Comparison of ENCODE assay signal across 32 cellular contexts in the genomic region with DNA sequence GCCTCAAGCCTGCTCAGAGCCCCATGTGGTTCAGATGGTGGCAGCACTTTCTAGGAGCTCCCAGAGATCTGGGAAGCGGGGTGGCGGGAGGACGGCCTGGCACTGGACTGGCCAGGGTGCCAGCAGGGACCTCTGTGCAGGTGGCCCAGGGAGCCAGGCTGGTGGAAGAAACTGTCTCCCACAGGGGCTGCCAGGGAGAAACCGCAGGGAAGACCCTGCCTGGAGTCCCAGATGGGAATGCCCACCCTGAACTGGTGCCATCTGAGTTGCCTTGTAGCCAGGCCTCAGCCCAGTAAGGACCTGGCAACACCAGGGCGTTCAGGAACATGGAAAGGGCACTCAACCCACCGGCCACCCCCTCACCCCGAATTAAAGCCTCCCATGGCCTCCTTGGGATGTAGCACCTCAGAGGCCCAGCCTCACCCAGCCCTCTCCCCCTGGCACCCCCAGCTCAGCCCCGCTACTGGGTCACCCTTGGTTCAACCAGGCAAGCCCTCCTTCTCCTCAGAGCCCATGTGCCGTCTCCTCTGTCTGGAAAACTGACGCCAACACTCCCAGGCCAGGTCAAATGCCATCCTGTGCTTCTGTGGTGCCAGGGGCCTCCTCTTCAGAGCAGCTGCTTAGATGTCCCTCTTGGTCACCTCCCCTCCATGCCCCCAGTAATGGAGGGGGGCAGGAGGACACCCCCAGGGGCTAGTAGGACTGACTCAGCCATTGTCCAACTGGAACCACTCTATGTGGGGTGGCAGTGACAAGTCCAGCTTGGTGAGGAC. TPM values are rescaled to one million over a fixed set of nuclear protein-coding genes. Genes with fewer than 3 reads are reported as not detected.
A peak's percentile ranks its signal among the peaks of the same experiment; 100 is the strongest.
DNase-seq lines count a peak whose midpoint lies in the region; ATAC-seq and TF ChIP-seq lines count a peak whose summit lies in the region.
"Had no signal": no experiment of that assay in that cellular context is flagged by ENCODE, and none has a peak within 500 bp of the region (broad histone marks: within the 10 kb centered on the region; RNA-seq: fewer than 3 reads in every experiment).

No MANE protein-coding gene starts in this region.

- H3K27me3 Mint-ChIP-seq in activated CD4-positive, alpha-beta T cell treated with anti-CD3 and anti-CD28 coated beads, Interleukin-2, amount 10 ng/mL, durations not matched to agents 7 days and 5 days = no peaks in the 10 kb centered on the region
- peaks cover 3% of the 10 kb centered on the region for H3K27me3 Mint-ChIP-seq in neural crest cell (ENCODE audit: low read depth)
- H3K27me3 Mint-ChIP-seq: activated CD4-positive, alpha-beta T cell treated with anti-CD3 and anti-CD28 coated beads, Interleukin-2, amount 10 ng/mL, durations not matched to agents 24 days and 14 days; central memory CD8-positive, alpha-beta T cell; effector memory CD8-positive, alpha-beta T cell; stimulated activated naive CD8-positive, alpha-beta T cell treated with anti-CD3 and anti-CD28 coated beads, Interleukin-15, amount 100 ng/mL, for 72 hours had no signal

- ATAC-seq in gastrocnemius medialis = no peak
- ATAC-seq: body of pancreas; CD8-positive, alpha-beta T cell; effector memory CD8-positive, alpha-beta T cell; left ventricle myocardium superior; stimulated activated naive CD8-positive, alpha-beta T cell treated with anti-CD3 and anti-CD28 coated beads, Interleukin-15, amount 100 ng/mL, for 72 hours had no signal

- in situ Hi-C loops in gastrocnemius medialis (cut with MboI; ENCODE audit: low sequenced_read_pairs in 4 of 4) = loop anchor here in 1 of 4 donors (10.0 kb wide), 1 partner anchor 201 kb away; no protein-coding TSS in a partner anchor

- no peaks in the 10 kb centered on the region for H3K9me3 Mint-ChIP-seq in activated CD4-positive, alpha-beta T cell treated with anti-CD3 and anti-CD28 coated beads, Interleukin-2, amount 10 ng/mL, durations not matched to agents 7 days and 5 days
- H3K9me3 Mint-ChIP-seq in neural crest cell = no peaks in the 10 kb centered on the region
- H3K9me3 Mint-ChIP-seq: activated CD4-positive, alpha-beta T cell treated with anti-CD3 and anti-CD28 coated beads, Interleukin-2, amount 10 ng/mL, durations not matched to agents 24 days and 14 days; CD8-positive, alpha-beta T cell; central memory CD8-positive, alpha-beta T cell; effector memory CD8-positive, alpha-beta T cell; stimulated activated naive CD8-positive, alpha-beta T cell treated with anti-CD3 and anti-CD28 coated beads, Interleukin-15, amount 100 ng/mL, for 72 hours had no signal

- H3K4me1 ChIP-seq in gastrocnemius medialis = peaks cover 7 to 8% of the 10 kb centered on the region in 2 donors

- no peak for TF ChIP-seq POLR2A in gastrocnemius medialis (IDR thresholded peaks at IDR 0.05)

- no peaks in the 10 kb centered on the region for H3K9me3 ChIP-seq in gastrocnemius medialis
- H3K9me3 ChIP-seq: body of pancreas, thyroid gland, vagina had no signal

- CTCF ChIA-PET in activated CD4-positive, alpha-beta T cell treated with anti-CD3 and anti-CD28 coated beads, Interleukin-2, amount 10 ng/mL, durations not matched to agents 7 days and 5 days (lab: Charles Lee) = interaction anchor here (4.8 kb wide), 1 partner anchor 11 kb away, joined by 26 read pairs; the partner anchor contains the start of gene ACTL10

- H3K4me3 Mint-ChIP-seq in activated CD4-positive, alpha-beta T cell treated with anti-CD3 and anti-CD28 coated beads, Interleukin-2, amount 10 ng/mL, durations not matched to agents 7 days and 5 days = no peak overlapping the region
- H3K4me3 Mint-ChIP-seq in neural crest cell = peak overlapping the region; percentile 19
- H3K4me3 Mint-ChIP-seq: activated CD4-positive, alpha-beta T cell treated with anti-CD3 and anti-CD28 coated beads, Interleukin-2, amount 10 ng/mL, durations not matched to agents 24 days and 14 days; CD8-positive, alpha-beta T cell; central memory CD8-positive, alpha-beta T cell; effector memory CD8-positive, alpha-beta T cell; stimulated activated naive CD8-positive, alpha-beta T cell treated with anti-CD3 and anti-CD28 coated beads, Interleukin-15, amount 100 ng/mL, for 72 hours had no signal

- intact Hi-C loops in gastrocnemius medialis (cut with DNase I; ENCODE audit: low total_unique reads) = no loop called here

- H3K36me3 ChIP-seq in gastrocnemius medialis = peaks cover 0 to 41% of the 10 kb centered on the region in 2 donors

- H3K27ac ChIP-seq in VCaP (peak overlapping the region; percentile 99), gastrocnemius medialis (no peak overlapping the region)
- H3K27ac ChIP-seq: HL-60, thyroid gland, vagina had no signal

- no peak for TF ChIP-seq CTCF in VCaP (conservative IDR thresholded peaks at IDR 0.05)
- TF ChIP-seq CTCF in neural crest cell (conservative IDR thresholded peaks at IDR 0.05) = no peak
- TF ChIP-seq CTCF in gastrocnemius medialis (IDR thresholded peaks at IDR 0.05 in 4 of 5, conservative IDR thresholded peaks at IDR 0.05 in 1 of 5) = no peak

- peaks cover 4% of the 10 kb centered on the region for H3K36me3 Mint-ChIP-seq in activated CD4-positive, alpha-beta T cell treated with anti-CD3 and anti-CD28 coated beads, Interleukin-2, amount 10 ng/mL, durations not matched to agents 7 days and 5 days (ENCODE audit: low read depth)
- peaks cover 3% of the 10 kb centered on the region for H3K36me3 Mint-ChIP-seq in neural crest cell (ENCODE audit: low read depth)
- H3K36me3 Mint-ChIP-seq: CD8-positive, alpha-beta T cell had no signal

- no peak overlapping the region for H3K4me3 ChIP-seq in gastrocnemius medialis
- H3K4me3 ChIP-seq: body of pancreas, smooth muscle cell, thyroid gland, vagina had no signal

- DNase-seq in activated CD4-positive, alpha-beta T cell treated with anti-CD3 and anti-CD28 coated beads, Interleukin-2, amount 10 ng/mL, durations not matched to agents 7 days and 5 days = no peak
- no peak for DNase-seq in activated CD4-positive, alpha-beta T cell treated with anti-CD3 and anti-CD28 coated beads for 4 hours
- DNase-seq in 8988T (peak; percentile 26), neural crest cell (ENCODE audit: low read depth, low spot score) (no peak), NCI-H774 (lab: John Stamatoyannopoulos, UW) (no peak), gastrocnemius medialis (no peak), NCI-H526 treated with DMSO at 0.1 percent for 48 hours (lab: John Stamatoyannopoulos, UW) (no peak)
- DNase-seq: activated CD4-positive, alpha-beta T cell treated with anti-CD3 and anti-CD28 coated beads, Interleukin-2, amount 10 ng/mL, durations not matched to agents 24 days and 14 days; activated gamma-delta T cell treated with Interleukin-2 at 50 U/mL for 16 hours; AML-193; CD8-positive, alpha-beta T cell; DMS153; effector memory CD8-positive, alpha-beta T cell; erythroblast; HCEC 1CT; left ventricle myocardium superior; MM.1S; NCI-H1417 treated with DMSO at 0.1 percent for 48 hours; NCI-H2081; NCI-H226; occipital lobe; stimulated activated CD4-positive, alpha-beta T cell treated with anti-CD3 and anti-CD28 coated beads, Interleukin-2, amount 100 ng/mL, for 24 hours; stimulated activated CD8-positive, alpha-beta memory T cell treated with anti-CD3 and anti-CD28 coated beads, Interleukin-4, amount 100 ng/mL, for 48 hours; thyroid gland had no signal

- POLR2A ChIA-PET in activated CD4-positive, alpha-beta T cell treated with anti-CD3 and anti-CD28 coated beads, Interleukin-2, amount 10 ng/mL, durations not matched to agents 7 days and 5 days (lab: Charles Lee) = no interaction called here

- H3K4me1 Mint-ChIP-seq in activated CD4-positive, alpha-beta T cell treated with anti-CD3 and anti-CD28 coated beads, Interleukin-2, amount 10 ng/mL, durations not matched to agents 7 days and 5 days = peaks cover 12% of the 10 kb centered on the region
- H3K4me1 Mint-ChIP-seq in neural crest cell = peaks cover 16% of the 10 kb centered on the region
- H3K4me1 Mint-ChIP-seq: central memory CD8-positive, alpha-beta T cell had no signal

- no peaks in the 10 kb centered on the region for H3K27me3 ChIP-seq in gastrocnemius medialis
- H3K27me3 ChIP-seq: body of pancreas, thyroid gland, vagina had no signal

- peak overlapping the region; percentile 41 for H3K27ac Mint-ChIP-seq in activated CD4-positive, alpha-beta T cell treated with anti-CD3 and anti-CD28 coated beads, Interleukin-2, amount 10 ng/mL, durations not matched to agents 7 days and 5 days
- peak overlapping the region; percentile 58 for H3K27ac Mint-ChIP-seq in neural crest cell (ENCODE audit: unreplicated experiment)
- H3K27ac Mint-ChIP-seq: activated CD4-positive, alpha-beta T cell treated with anti-CD3 and anti-CD28 coated beads, Interleukin-2, amount 10 ng/mL, durations not matched to agents 24 days and 14 days; CD8-positive, alpha-beta T cell; effector memory CD8-positive, alpha-beta T cell had no signal

RNA-seq across cellular contexts. Expression of gene C20orf144, which starts 5.9 kb away (rescaled TPM):
- total RNA-seq in activated CD4-positive, alpha-beta T cell treated with anti-CD3 and anti-CD28 coated beads, Interleukin-2, amount 10 ng/mL, durations not matched to agents 7 days and 5 days = under 1 TPM; 0.15 to 0.25 TPM
- total RNA-seq in neural crest cell (0.44 and 0.82 TPM in 2 replicates), gastrocnemius medialis (not detected)
- total RNA-seq: left ventricle myocardium superior, occipital lobe, renal cortical epithelial cell, vagina had no signal

RNA-seq across cellular contexts. Expression of gene ACTL10, which starts 10.5 kb away (rescaled TPM):
- 1 to 10 TPM; 2.4 to 4.1 TPM for total RNA-seq in activated CD4-positive, alpha-beta T cell treated with anti-CD3 and anti-CD28 coated beads, Interleukin-2, amount 10 ng/mL, durations not matched to agents 7 days and 5 days
- 0.75 TPM in 2 replicates for total RNA-seq in neural crest cell
- total RNA-seq in gastrocnemius medialis = under 1 TPM in 2 of 4 donors, not detected in 2; 0.22 to 0.39 TPM

RNA-seq across cellular contexts. Expression of gene NECAB3, which starts 18.0 kb away (rescaled TPM):
- total RNA-seq in activated CD4-positive, alpha-beta T cell treated with anti-CD3 and anti-CD28 coated beads, Interleukin-2, amount 10 ng/mL, durations not matched to agents 7 days and 5 days = 10 to 100 TPM; 48.2 to 54.3 TPM
- total RNA-seq in neural crest cell = 56.0 and 63.3 TPM in 2 replicates
- total RNA-seq in gastrocnemius medialis = 100 to 1,000 TPM in 2 of 4 donors, 10 to 100 TPM in 2; 72.3 to 127 (median 107) TPM

RNA-seq across cellular contexts. Expression of gene E2F1, which starts 30.0 kb away (rescaled TPM):
- total RNA-seq in activated CD4-positive, alpha-beta T cell treated with anti-CD3 and anti-CD28 coated beads, Interleukin-2, amount 10 ng/mL, durations not matched to agents 7 days and 5 days = 10 to 100 TPM; 64.9 to 69.8 TPM
- total RNA-seq in neural crest cell (84.8 and 94.9 TPM in 2 replicates), gastrocnemius medialis (1 to 10 TPM in 2 of 4 donors, under 1 TPM in 1, not detected in 1; 1.00 to 2.0 (median 1.4) TPM)
